ENCODE assay signal across 1 cellular context in genomic region chr6:112780498-112781096, GRCh38.
A peak's percentile ranks its signal among the peaks of the same experiment; 100 is the strongest.
TF ChIP-seq lines count a peak whose summit lies in the region.

No MANE protein-coding gene starts in this region.

TF ChIP-seq in K562, 482 proteins besides CTCF, POLR2A, EP300 and RAD21 (continued from another document):
- no peak for TF ChIP-seq STAT6 (CRISPR knock-in tag; IDR thresholded peaks at IDR 0.05)
- TF ChIP-seq DPF2 (IDR thresholded peaks at IDR 0.05), result no peak
- no peak for TF ChIP-seq NFATC3 (IDR thresholded peaks at IDR 0.05)
- TF ChIP-seq SMC3 (conservative IDR thresholded peaks at IDR 0.05; ENCODE audit: insufficient read depth, low read depth, low read length), result peak; percentile 54; the same call in 1 of the 2 replicates
- TF ChIP-seq POLR3G (IDR thresholded peaks at IDR 0.05; ENCODE audit: extremely low read depth, insufficient read length, insufficient replicate concordance), result no peak
- TF ChIP-seq SRSF9 (IDR thresholded peaks at IDR 0.05; ENCODE audit: borderline replicate concordance, low read depth, low read length), result no peak
- TF ChIP-seq RBM25 (IDR thresholded peaks at IDR 0.05; ENCODE audit: low read depth, low read length, severe bottlenecking), result no peak
- TF ChIP-seq MYBL2 (IDR thresholded peaks at IDR 0.05; ENCODE audit: low read depth), result no peak
- no peak for TF ChIP-seq MYBL2 (CRISPR knock-in tag; IDR thresholded peaks at IDR 0.05; ENCODE audit: borderline replicate concordance)
- TF ChIP-seq CBFA2T3 (IDR thresholded peaks at IDR 0.05), result no peak
- no peak for TF ChIP-seq SMAD2 (IDR thresholded peaks at IDR 0.05; ENCODE audit: low read depth, low read length)
- TF ChIP-seq E2F6 (IDR thresholded peaks at IDR 0.05; ENCODE audit: borderline replicate concordance in 1 of 2, extremely low read depth in 1 of 2, insufficient read depth in 1 of 2, insufficient read length in 1 of 2, low read depth in 1 of 2, low read length in 1 of 2, poor library complexity in 1 of 2, severe bottlenecking in 1 of 2), result no peak
